15 cellular contexts compared by ENCODE assay signal in the genomic region with DNA sequence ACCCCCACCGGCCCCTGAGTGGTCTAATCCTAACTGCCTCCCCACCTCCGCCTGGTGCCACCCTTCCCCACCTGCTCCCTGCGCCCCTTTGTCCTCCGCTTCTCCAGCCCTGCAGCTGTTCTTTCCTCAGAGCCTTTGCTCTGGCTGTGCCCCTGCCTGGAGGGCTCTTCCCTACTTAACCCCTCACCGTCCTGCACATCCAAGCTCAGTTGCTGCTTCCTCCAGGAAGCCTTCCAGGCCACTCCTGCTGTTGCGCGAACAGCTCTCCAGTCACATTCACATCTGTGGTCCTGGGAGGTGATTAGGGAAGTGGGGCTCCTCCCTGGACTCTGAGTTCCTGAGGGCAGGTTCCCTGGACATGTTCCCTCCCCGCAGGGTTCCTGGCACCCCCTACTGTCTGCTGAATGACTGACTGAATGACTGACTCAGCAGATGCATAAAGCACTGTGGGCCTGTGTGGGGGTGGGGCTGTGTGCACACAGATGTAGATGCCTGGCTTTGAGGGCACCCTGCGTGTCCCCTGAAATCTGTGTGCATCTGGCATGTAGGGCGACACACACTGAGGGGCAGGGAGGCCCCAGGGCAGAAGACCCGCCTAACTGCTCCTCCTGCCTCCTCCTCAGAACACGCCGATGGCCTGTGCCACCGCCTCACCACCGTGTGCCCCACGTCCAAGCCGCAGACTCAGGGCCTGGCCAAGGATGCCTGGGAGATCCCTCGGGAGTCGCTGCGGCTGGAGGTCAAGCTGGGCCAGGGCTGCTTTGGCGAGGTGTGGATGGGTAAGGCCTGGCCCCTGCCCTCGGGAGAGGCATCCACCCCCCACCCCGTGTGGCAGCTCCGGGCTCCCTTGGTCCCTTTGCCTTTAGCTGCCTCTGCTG. TPM values are rescaled to one million over a fixed set of nuclear protein-coding genes. Genes with fewer than 3 reads are reported as not detected.
DNase-seq lines count a peak whose midpoint lies in the region; ATAC-seq, FAIRE-seq and TF ChIP-seq lines count a peak whose summit lies in the region.
"Had no signal": no experiment of that assay in that cellular context is flagged by ENCODE, and none has a peak within 500 bp of the region (broad histone marks: within the 10 kb centered on the region; RNA-seq: fewer than 3 reads in every experiment).

No MANE protein-coding gene starts in this region.

- H3K4me1 ChIP-seq in HUES64 (ENCODE audit: insufficient read depth, low read length) (peaks cover 22% of the 10 kb centered on the region), astrocyte (ENCODE audit: insufficient read depth, low read length) (no peaks in the 10 kb centered on the region), mesodermal cell (ENCODE audit: control insufficient read depth, insufficient read depth, low read length, poor library complexity, severe bottlenecking) (peaks cover 47% of the 10 kb centered on the region)
- H3K4me1 ChIP-seq: parathyroid adenoma had no signal

- no peak overlapping the region for H2AFZ ChIP-seq in astrocyte (ENCODE audit: low read depth, low read length)
- H2AFZ ChIP-seq: parathyroid adenoma had no signal

- H3K27ac ChIP-seq in HUES64 (ENCODE audit: low read depth, low read length) (peak overlapping the region; percentile 89), astrocyte (ENCODE audit: low read depth, low read length) (no peak overlapping the region), mesodermal cell (ENCODE audit: low read depth, low read length, severe bottlenecking) (peak overlapping the region; percentile 92)
- H3K27ac ChIP-seq: parathyroid adenoma had no signal

- no peaks in the 10 kb centered on the region for H3K79me2 ChIP-seq in astrocyte (ENCODE audit: insufficient read depth, low read length)
- H3K79me2 ChIP-seq: parathyroid adenoma had no signal

- no peaks in the 10 kb centered on the region for H3K27me3 Mint-ChIP-seq in astrocyte (ENCODE audit: low read depth, unreplicated experiment)
- H3K27me3 Mint-ChIP-seq: stimulated activated naive CD8-positive, alpha-beta T cell treated with anti-CD3 and anti-CD28 coated beads, Interleukin-15, amount 100 ng/mL, for 72 hours had no signal

- no peak overlapping the region for H3K4me2 ChIP-seq in astrocyte (ENCODE audit: low read length)

- peak overlapping the region; percentile 89 for H3K27ac Mint-ChIP-seq in astrocyte (ENCODE audit: unreplicated experiment)
- H3K27ac Mint-ChIP-seq: activated CD8-positive, alpha-beta T cell treated with anti-CD3 and anti-CD28 coated beads, Interleukin-2, amount 10 ng/mL, durations not matched to agents 7 days and 5 days; activated naive CD4-positive, alpha-beta T cell treated with anti-CD3 and anti-CD28 coated beads for 36 hours had no signal

- H3K9me3 ChIP-seq in HUES64 (ENCODE audit: insufficient read depth, low read depth, low read length) = no peaks in the 10 kb centered on the region
- no peaks in the 10 kb centered on the region for H3K9me3 ChIP-seq in astrocyte (ENCODE audit: insufficient read depth, low read depth, low read length)
- no peaks in the 10 kb centered on the region for H3K9me3 ChIP-seq in mesodermal cell (ENCODE audit: control insufficient read depth, low read length)

- no peak for ATAC-seq in GM21825 (IDR thresholded peaks at IDR 0.05; ENCODE audit: unreplicated experiment)
- no peak for ATAC-seq in GM18861 (IDR thresholded peaks at IDR 0.05; ENCODE audit: unreplicated experiment)
- ATAC-seq: activated CD8-positive, alpha-beta T cell treated with anti-CD3 and anti-CD28 coated beads, Interleukin-2, amount 10 ng/mL, durations not matched to agents 7 days and 5 days; left lobe of liver; stimulated activated naive CD8-positive, alpha-beta T cell treated with anti-CD3 and anti-CD28 coated beads, Interleukin-15, amount 100 ng/mL, for 72 hours had no signal

- peak overlapping the region; percentile 9 for H3K4me3 Mint-ChIP-seq in astrocyte (ENCODE audit: unreplicated experiment)
- H3K4me3 Mint-ChIP-seq: activated CD8-positive, alpha-beta T cell treated with anti-CD3 and anti-CD28 coated beads, Interleukin-2, amount 10 ng/mL, durations not matched to agents 7 days and 5 days; activated naive CD4-positive, alpha-beta T cell treated with anti-CD3 and anti-CD28 coated beads for 36 hours; stimulated activated naive CD8-positive, alpha-beta T cell treated with anti-CD3 and anti-CD28 coated beads, Interleukin-15, amount 100 ng/mL, for 72 hours had no signal

- peak overlapping the region; percentile 74 for H3K9ac ChIP-seq in HUES64 (ENCODE audit: low read depth, low read length)
- H3K9ac ChIP-seq in astrocyte (ENCODE audit: low read length) = no peak overlapping the region
- H3K9ac ChIP-seq: parathyroid adenoma had no signal

- 64% methylated on average over 24 of the region's 24 CpGs for WGBS in HUES64
- WGBS in mesodermal cell (ENCODE audit: insufficient coverage in 2 of 2), 2 experiments = 85 to 86% methylated on average over 17 to 22 of the region's 24 CpGs

- H3K27me3 ChIP-seq in HUES64 (ENCODE audit: insufficient read depth, low read length) (no peaks in the 10 kb centered on the region), astrocyte (ENCODE audit: insufficient read depth, low read length) (no peaks in the 10 kb centered on the region)

- H3K4me3 ChIP-seq in HUES64 (ENCODE audit: low read length) (peak overlapping the region; percentile 34), astrocyte (ENCODE audit: insufficient read depth, low read depth, low read length) (no peak overlapping the region), mesodermal cell (ENCODE audit: extremely low read depth, insufficient read depth, low read length, poor library complexity, severe bottlenecking) (no peak overlapping the region)

- H3K36me3 ChIP-seq in HUES64 (ENCODE audit: insufficient read depth, low read length) (peaks cover 31% of the 10 kb centered on the region), astrocyte (ENCODE audit: insufficient read depth, low read length) (no peaks in the 10 kb centered on the region), mesodermal cell (ENCODE audit: control insufficient read depth, insufficient read depth, low read length) (peaks cover 77% of the 10 kb centered on the region)

- DNase-seq in EL = peak; percentile 37
- no peak for DNase-seq in astrocyte (ENCODE audit: low read depth)
- no peak for DNase-seq in NCI-H1436 treated with DMSO at 0.1 percent for 48 hours (lab: John Stamatoyannopoulos, UW)
- DNase-seq in activated CD4-positive, CD25-positive, alpha-beta regulatory T cell treated with anti-CD3 and anti-CD28 coated beads, Interleukin-2, amount 50 U/mL, for 72 hours = no peak
- DNase-seq: activated CD8-positive, alpha-beta T cell treated with anti-CD3 and anti-CD28 coated beads, Interleukin-2, amount 10 ng/mL, durations not matched to agents 7 days and 5 days; activated naive CD4-positive, alpha-beta T cell treated with anti-CD3 and anti-CD28 coated beads for 36 hours; NK-92 treated with Interleukin-12 subunit alpha and Interleukin-12 subunit beta, amount 100 ng/mL, for 24 hours; stimulated activated naive CD8-positive, alpha-beta T cell treated with anti-CD3 and anti-CD28 coated beads, Interleukin-15, amount 100 ng/mL, for 72 hours had no signal

- H3K36me3 Mint-ChIP-seq in astrocyte (ENCODE audit: low read depth, unreplicated experiment) = peaks cover 14% of the 10 kb centered on the region

- TF ChIP-seq CTCF in astrocyte (IDR thresholded peaks at IDR 0.05; ENCODE audit: insufficient read depth, low read depth, low read length) = no peak

- peaks cover 16% of the 10 kb centered on the region for H3K4me1 Mint-ChIP-seq in astrocyte (ENCODE audit: low read depth, unreplicated experiment)
- H3K4me1 Mint-ChIP-seq: stimulated activated naive CD8-positive, alpha-beta T cell treated with anti-CD3 and anti-CD28 coated beads, Interleukin-15, amount 100 ng/mL, for 72 hours had no signal

- H4K20me1 ChIP-seq in astrocyte (ENCODE audit: insufficient read depth, low read length) = peaks cover 14% of the 10 kb centered on the region

- H3K9me3 Mint-ChIP-seq in astrocyte (ENCODE audit: unreplicated experiment) = no peaks in the 10 kb centered on the region
- H3K9me3 Mint-ChIP-seq: activated naive CD4-positive, alpha-beta T cell treated with anti-CD3 and anti-CD28 coated beads for 36 hours; stimulated activated naive CD8-positive, alpha-beta T cell treated with anti-CD3 and anti-CD28 coated beads, Interleukin-15, amount 100 ng/mL, for 72 hours had no signal

- no peak for FAIRE-seq in astrocyte (lab: Jason Lieb, UNC)
- FAIRE-seq: colon had no signal

RNA-seq across cellular contexts. Expression of a gene that starts 51.4 kb away (rescaled TPM):
- 20.4 TPM for polyA plus RNA-seq in HUES64 (2013, experiment 1 of 2)
- 22.5 TPM for polyA plus RNA-seq in HUES64 (2013, experiment 2 of 2)
- 33.4 and 33.7 TPM in 2 replicates for total RNA-seq in astrocyte
- polyA plus RNA-seq in mesodermal cell (2013, experiment 1 of 2) = 97.8 TPM
- 102 TPM for polyA plus RNA-seq in mesodermal cell (2013, experiment 2 of 2)
